9 cellular contexts compared by ENCODE assay signal in genomic region chr12:81644503-81644902, GRCh38.
DNase-seq lines count a peak whose midpoint lies in the region; ATAC-seq and TF ChIP-seq lines count a peak whose summit lies in the region.
"Had no signal": no experiment of that assay in that cellular context is flagged by ENCODE, and none has a peak within 500 bp of the region (broad histone marks: within the 10 kb centered on the region; RNA-seq: fewer than 3 reads in every experiment).

No MANE protein-coding gene starts in this region.

- no peaks in the 10 kb centered on the region for H3K36me3 ChIP-seq in BE2C
- no peaks in the 10 kb centered on the region for H3K36me3 ChIP-seq in fibroblast of lung (ENCODE audit: control insufficient read depth, insufficient read depth, low read length)
- H3K36me3 ChIP-seq: HAP-1 had no signal

- no peaks in the 10 kb centered on the region for H3K9me3 ChIP-seq in BE2C
- no peaks in the 10 kb centered on the region for H3K9me3 ChIP-seq in fibroblast of lung (ENCODE audit: control insufficient read depth, insufficient read depth, low read depth, low read length)
- H3K9me3 ChIP-seq: HAP-1 had no signal

- no peaks in the 10 kb centered on the region for H3K79me2 ChIP-seq in fibroblast of lung (ENCODE audit: control insufficient read depth, insufficient read depth, low read length)

- H3K4me1 ChIP-seq in BE2C, result no peaks in the 10 kb centered on the region
- H3K4me1 ChIP-seq in fibroblast of lung (ENCODE audit: control insufficient read depth, extremely low read depth, insufficient read depth, low read length), result no peaks in the 10 kb centered on the region

- no peaks in the 10 kb centered on the region for H4K20me1 ChIP-seq in fibroblast of lung (ENCODE audit: control insufficient read depth, extremely low read depth, insufficient read depth, low read length)

- H3K27me3 ChIP-seq in BE2C (no peaks in the 10 kb centered on the region), fibroblast of lung (ENCODE audit: control insufficient read depth, insufficient read depth, low read length) (no peaks in the 10 kb centered on the region)

- ATAC-seq in GM18870 (IDR thresholded peaks at IDR 0.05; ENCODE audit: unreplicated experiment), result peak; percentile 73
- peak; percentile 75 for ATAC-seq in sciatic nerve

- no peak overlapping the region for H3K9ac ChIP-seq in fibroblast of lung (ENCODE audit: insufficient read depth, low read length)

- no peak for DNase-seq in BE2C
- peak; percentile 44 for DNase-seq in LNCaP clone FGC (ENCODE audit: low read depth)
- DNase-seq in RPMI7951 (ENCODE audit: low read depth), result peak; percentile 13
- DNase-seq in fibroblast of lung (ENCODE audit: low read depth in 2 of 2), result peak; percentile 44 to 65
- no peak for DNase-seq in sciatic nerve (ENCODE audit: low spot score)
- DNase-seq in NK-92 treated with Interleukin-12 subunit alpha and Interleukin-12 subunit beta, amount 100 ng/mL, for 24 hours (lab: John Stamatoyannopoulos, UW), result no peak
- no peak for DNase-seq in NCI-H187 (lab: John Stamatoyannopoulos, UW)

- no peak overlapping the region for H2AFZ ChIP-seq in fibroblast of lung (ENCODE audit: low read length)

- intact Hi-C loops in sciatic nerve (cut with DNase I), result loop anchor here (10.0 kb wide), 1 partner anchor 680 kb away; no protein-coding TSS in a partner anchor

- H3K4me3 ChIP-seq in BE2C (ENCODE audit: low read depth, low read length), result no peak overlapping the region
- no peak overlapping the region for H3K4me3 ChIP-seq in LNCaP clone FGC (ENCODE audit: low read depth, low read length)
- no peak overlapping the region for H3K4me3 ChIP-seq in fibroblast of lung (replicated peaks in 1 of 4; ENCODE audit: control extremely low read depth in 1 of 4, insufficient read depth in 1 of 4, low read depth in 3 of 4, low read length in 4 of 4)
- H3K4me3 ChIP-seq: HAP-1 had no signal

- no peak overlapping the region for H3K4me2 ChIP-seq in fibroblast of lung (ENCODE audit: extremely low read depth, insufficient read depth, low read length)

- TF ChIP-seq CTCF in BE2C (IDR thresholded peaks at IDR 0.05; ENCODE audit: low read depth, low read length) (peak; percentile 34; the same call in 1 of the 2 replicates), LNCaP clone FGC (IDR thresholded peaks at IDR 0.05; ENCODE audit: control insufficient read depth, extremely low read depth, insufficient read depth) (peak; percentile 60), fibroblast of lung (conservative IDR thresholded peaks at IDR 0.05 in 1 of 2, IDR thresholded peaks at IDR 0.05 in 1 of 2; ENCODE audit: low read depth in 1 of 2, low read length in 2 of 2) (peak; percentile 4 to 42)

- no peak overlapping the region for H3K27ac ChIP-seq in fibroblast of lung (ENCODE audit: insufficient read depth, low read length)

Comparison
In these comparisons a context has a peak if more than half of its experiments do, and no peak if none do; other contexts are left out.
1. DNase-seq: peak in LNCaP clone FGC (single experiment), RPMI7951 (single experiment) and fibroblast of lung (2 of 2); none in BE2C (single experiment), sciatic nerve (single experiment), NK-92 treated with Interleukin-12 subunit alpha and Interleukin-12 subunit beta, amount 100 ng/mL, for 24 hours (single experiment) and NCI-H187 (0 of 2).
2. Peak in every context shown above with its lines, with median percentiles within 50 percentile points of each other: CTCF ChIP-seq.